ENCODE assay signal across 27 cellular contexts in the genomic region with DNA sequence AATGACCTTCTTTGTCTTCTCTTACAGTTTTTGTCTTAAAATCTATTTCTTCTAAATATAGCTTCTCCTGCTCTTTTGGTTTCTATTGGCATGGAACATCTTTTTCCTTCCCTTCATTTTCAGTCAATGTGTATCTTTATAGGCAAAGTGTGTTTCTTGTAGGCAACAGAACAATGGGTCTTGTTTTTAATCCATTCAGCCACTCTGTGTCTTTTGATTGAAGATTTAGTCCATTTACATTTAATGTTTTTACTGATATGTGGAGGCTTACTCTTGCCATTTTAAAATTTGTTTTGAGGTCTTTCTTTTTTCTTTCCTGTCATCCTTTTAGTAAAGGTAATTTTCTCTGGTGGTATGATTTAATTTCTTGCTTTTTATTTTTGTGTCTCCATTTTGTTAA.
"Had no signal": no experiment of that assay in that cellular context is flagged by ENCODE, and none has a peak within 500 bp of the region (broad histone marks: within the 10 kb centered on the region; RNA-seq: fewer than 3 reads in every experiment).

No MANE protein-coding gene starts in this region.

- H3K36me3 ChIP-seq: colonic mucosa, esophagus muscularis mucosa, esophagus squamous epithelium, gastrocnemius medialis, gastroesophageal sphincter, heart left ventricle, heart right ventricle had no signal

- ATAC-seq: effector memory CD8-positive, alpha-beta T cell; esophagus mucosa; foreskin keratinocyte; gastrocnemius medialis; gastroesophageal sphincter; heart left ventricle; heart right ventricle had no signal

- FAIRE-seq: endometrium, endothelial cell of umbilical vein had no signal

- H3K4me3 ChIP-seq: colonic mucosa, coronary artery, dorsolateral prefrontal cortex, esophagus muscularis mucosa, esophagus squamous epithelium, gastrocnemius medialis, gastroesophageal sphincter, heart left ventricle, heart right ventricle, hepatocyte had no signal

- DNase-seq: colonic mucosa; cortex of kidney; dermis blood vessel endothelial cell; dorsolateral prefrontal cortex; effector CD4-positive, alpha-beta T cell; effector CD8-positive, alpha-beta T cell; effector memory CD4-positive, alpha-beta T cell; effector memory CD8-positive, alpha-beta T cell; endodermal cell; erythroblast; esophagus squamous epithelium; foreskin fibroblast; foreskin keratinocyte; foreskin melanocyte; gastrocnemius medialis; glutamatergic neuron; head of caudate nucleus; heart left ventricle; heart right ventricle had no signal

- H3K4me1 ChIP-seq: colonic mucosa, esophagus muscularis mucosa, esophagus squamous epithelium, foreskin keratinocyte, gastrocnemius medialis, gastroesophageal sphincter, heart left ventricle, heart right ventricle had no signal

- H3K9me3 ChIP-seq: colonic mucosa, gastrocnemius medialis had no signal

- H3K27me3 ChIP-seq: colonic mucosa, esophagus muscularis mucosa, esophagus squamous epithelium, foreskin keratinocyte, gastrocnemius medialis, gastroesophageal sphincter, heart left ventricle, heart right ventricle, hepatocyte had no signal

- H3K27ac ChIP-seq: colonic mucosa, coronary artery, dorsolateral prefrontal cortex, epithelial cell of prostate, esophagus muscularis mucosa, esophagus squamous epithelium, foreskin keratinocyte, gastrocnemius medialis, gastroesophageal sphincter, heart left ventricle, heart right ventricle, hepatocyte had no signal

- H3K4me2 ChIP-seq: hepatocyte had no signal

- H3K79me2 ChIP-seq: hepatocyte had no signal

- H2AFZ ChIP-seq: hepatocyte had no signal
